ENCODE assay signal across 12 cellular contexts in the genomic region with DNA sequence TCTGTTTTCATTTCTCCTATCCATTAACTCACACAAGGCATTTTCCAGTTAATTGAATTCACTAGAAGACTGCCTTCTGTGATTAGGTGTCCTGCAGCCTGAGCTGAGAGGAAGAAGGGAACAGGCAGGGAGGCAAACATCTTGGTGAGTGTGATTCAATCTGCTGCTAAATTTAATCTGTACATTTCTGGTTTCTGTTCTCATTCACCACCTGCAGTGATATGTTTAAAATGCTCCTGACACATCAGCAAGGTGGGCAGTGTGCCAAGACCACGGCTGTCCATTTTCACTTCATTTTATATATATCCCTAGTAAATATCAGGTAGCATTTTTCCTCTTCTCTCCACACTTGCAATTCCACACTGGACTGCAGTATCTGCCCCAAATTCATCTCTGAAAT.
A peak's percentile ranks its signal among the peaks of the same experiment; 100 is the strongest.
DNase-seq lines count a peak whose midpoint lies in the region; ATAC-seq lines count a peak whose summit lies in the region.
"Had no signal": no experiment of that assay in that cellular context is flagged by ENCODE, and none has a peak within 500 bp of the region (broad histone marks: within the 10 kb centered on the region; RNA-seq: fewer than 3 reads in every experiment).

No MANE protein-coding gene starts in this region.

- no peak overlapping the region for H3K4me3 Mint-ChIP-seq in activated naive CD8-positive, alpha-beta T cell treated with anti-CD3 and anti-CD28 coated beads for 36 hours
- H3K4me3 Mint-ChIP-seq in natural killer cell treated with Interleukin-12 subunit alpha and Interleukin-12 subunit beta and Interleukin-15 and Interleukin-18, amount 100 ng/mL, for 72 hours = no peak overlapping the region
- H3K4me3 Mint-ChIP-seq: GM23338 had no signal

- peaks cover 4% of the 10 kb centered on the region for H3K9me3 Mint-ChIP-seq in activated naive CD8-positive, alpha-beta T cell treated with anti-CD3 and anti-CD28 coated beads for 36 hours
- H3K9me3 Mint-ChIP-seq in natural killer cell treated with Interleukin-12 subunit alpha and Interleukin-12 subunit beta and Interleukin-15 and Interleukin-18, amount 100 ng/mL, for 72 hours = no peaks in the 10 kb centered on the region

- ATAC-seq in GM18519 (IDR thresholded peaks at IDR 0.05; ENCODE audit: low FRiP score, unreplicated experiment) (peak; percentile 86), GM21737 (IDR thresholded peaks at IDR 0.05; ENCODE audit: unreplicated experiment) (peak; percentile 70)
- ATAC-seq in stimulated activated naive CD8-positive, alpha-beta T cell treated with anti-CD3 and anti-CD28 coated beads, Interleukin-15, Interleukin-2, amounts not matched to agents 100 U/mL and 50 U/mL, for 24 hours = no peak
- ATAC-seq in natural killer cell treated with Interleukin-12 subunit alpha and Interleukin-12 subunit beta and Interleukin-15 and Interleukin-18, amount 100 ng/mL, for 72 hours = no peak
- ATAC-seq: GM23338 had no signal

- H3K36me3 Mint-ChIP-seq in activated naive CD8-positive, alpha-beta T cell treated with anti-CD3 and anti-CD28 coated beads for 36 hours = no peaks in the 10 kb centered on the region
- H3K36me3 Mint-ChIP-seq in natural killer cell treated with Interleukin-12 subunit alpha and Interleukin-12 subunit beta and Interleukin-15 and Interleukin-18, amount 100 ng/mL, for 72 hours = no peaks in the 10 kb centered on the region

- no peaks in the 10 kb centered on the region for H3K4me1 Mint-ChIP-seq in activated naive CD8-positive, alpha-beta T cell treated with anti-CD3 and anti-CD28 coated beads for 36 hours
- H3K4me1 Mint-ChIP-seq in natural killer cell treated with Interleukin-12 subunit alpha and Interleukin-12 subunit beta and Interleukin-15 and Interleukin-18, amount 100 ng/mL, for 72 hours (ENCODE audit: low read depth in 2 of 2) = no peaks in the 10 kb centered on the region
- H3K4me1 Mint-ChIP-seq: GM23338 had no signal

- H3K27me3 Mint-ChIP-seq in activated naive CD8-positive, alpha-beta T cell treated with anti-CD3 and anti-CD28 coated beads for 36 hours = no peaks in the 10 kb centered on the region
- H3K27me3 Mint-ChIP-seq in natural killer cell treated with Interleukin-12 subunit alpha and Interleukin-12 subunit beta and Interleukin-15 and Interleukin-18, amount 100 ng/mL, for 72 hours = peaks cover 0 to 2% of the 10 kb centered on the region in 2 donors

- DNase-seq in HT1080 (ENCODE audit: low read depth) (peak; percentile 5), germinal center (ENCODE audit: low spot score) (peak; percentile 17), putamen (ENCODE audit: low spot score) (no peak)
- DNase-seq in stimulated activated naive CD8-positive, alpha-beta T cell treated with anti-CD3 and anti-CD28 coated beads, Interleukin-15, Interleukin-2, amounts not matched to agents 100 U/mL and 50 U/mL, for 24 hours = no peak
- DNase-seq in activated naive CD8-positive, alpha-beta T cell treated with anti-CD3 and anti-CD28 coated beads for 36 hours = no peak
- DNase-seq in natural killer cell treated with Interleukin-12 subunit alpha and Interleukin-12 subunit beta and Interleukin-15 and Interleukin-18, amount 100 ng/mL, for 72 hours (ENCODE audit: low spot score) = no peak
- DNase-seq: activated T-cell treated with anti-CD3 and anti-CD28 coated beads, Interleukin-2, amount 50 U/mL, for 1 hour; Calu3; NCI-H146 had no signal

- H3K27ac Mint-ChIP-seq in activated naive CD8-positive, alpha-beta T cell treated with anti-CD3 and anti-CD28 coated beads for 36 hours = no peak overlapping the region
- H3K27ac Mint-ChIP-seq in natural killer cell treated with Interleukin-12 subunit alpha and Interleukin-12 subunit beta and Interleukin-15 and Interleukin-18, amount 100 ng/mL, for 72 hours = no peak overlapping the region
- H3K27ac Mint-ChIP-seq: GM23338 had no signal

Comparison
In these comparisons a context has a peak if more than half of its experiments do, and no peak if none do; other contexts are left out.
1. ATAC-seq: peak in GM18519 (single experiment) and GM21737 (single experiment); none in stimulated activated naive CD8-positive, alpha-beta T cell treated with anti-CD3 and anti-CD28 coated beads, Interleukin-15, Interleukin-2, amounts not matched to agents 100 U/mL and 50 U/mL, for 24 hours (single experiment) and natural killer cell treated with Interleukin-12 subunit alpha and Interleukin-12 subunit beta and Interleukin-15 and Interleukin-18, amount 100 ng/mL, for 72 hours (0 of 2).
2. DNase-seq: peak in HT1080 (single experiment) and germinal center (single experiment); none in stimulated activated naive CD8-positive, alpha-beta T cell treated with anti-CD3 and anti-CD28 coated beads, Interleukin-15, Interleukin-2, amounts not matched to agents 100 U/mL and 50 U/mL, for 24 hours (single experiment), activated naive CD8-positive, alpha-beta T cell treated with anti-CD3 and anti-CD28 coated beads for 36 hours (single experiment), natural killer cell treated with Interleukin-12 subunit alpha and Interleukin-12 subunit beta and Interleukin-15 and Interleukin-18, amount 100 ng/mL, for 72 hours (single experiment) and putamen (single experiment).